8 cellular contexts compared by ENCODE assay signal in the genomic region with DNA sequence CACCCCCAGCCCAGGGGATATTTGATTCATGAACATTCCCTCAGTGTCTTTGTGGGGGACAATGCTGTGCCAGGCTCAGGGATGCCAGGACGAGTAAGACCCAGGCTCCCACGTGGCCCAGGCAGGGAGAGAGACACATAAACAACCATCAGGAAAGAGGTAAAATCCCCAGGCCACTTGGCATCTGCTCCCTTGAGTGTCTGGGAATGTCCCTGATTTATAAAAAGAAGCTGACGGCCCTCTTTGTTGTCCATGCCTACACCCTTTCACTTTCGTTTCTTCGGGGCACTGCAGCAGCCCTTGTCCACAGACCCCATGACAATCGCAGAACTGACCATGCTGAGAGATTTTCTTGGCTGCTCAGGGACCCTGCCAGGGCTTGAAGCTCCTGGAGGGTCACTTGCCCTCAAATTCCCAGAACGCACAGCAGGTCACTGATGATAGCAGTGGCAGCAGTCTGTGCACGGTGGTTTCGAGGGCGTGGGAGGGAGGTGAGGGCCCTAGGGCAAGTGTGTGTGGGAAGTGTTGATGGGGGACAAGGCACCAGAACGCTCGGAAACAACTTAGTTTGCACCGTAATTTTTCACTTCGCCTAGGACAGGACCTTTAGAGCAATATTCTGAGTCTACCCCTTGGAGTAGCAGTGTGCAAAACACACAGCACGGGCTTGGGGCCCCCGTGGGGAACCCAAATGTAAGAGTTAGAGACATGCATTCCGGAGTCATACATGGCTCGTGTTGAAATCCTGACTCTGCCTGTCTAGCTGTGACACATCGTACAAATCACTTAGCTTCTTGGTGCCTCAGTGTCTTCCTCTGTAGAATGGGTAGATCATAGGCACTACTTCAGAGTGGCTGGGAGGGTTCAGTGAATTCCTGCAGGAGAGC. TPM values are rescaled to one million over a fixed set of nuclear protein-coding genes. Genes with fewer than 3 reads are reported as not detected.
DNase-seq lines count a peak whose midpoint lies in the region; ATAC-seq, FAIRE-seq and TF ChIP-seq lines count a peak whose summit lies in the region.

No MANE protein-coding gene starts in this region.

- peak; percentile 35 for ATAC-seq in CD4-positive, alpha-beta T cell (ENCODE audit: poor library complexity)
- peak; percentile 27 for ATAC-seq in GM19468 (IDR thresholded peaks at IDR 0.05; ENCODE audit: extremely low read depth, unreplicated experiment)
- peak; percentile 51 for ATAC-seq in IMR-90 (ENCODE audit: low read depth)
- no peak for ATAC-seq in HepG2
- ATAC-seq in stimulated activated naive B cell treated with anti-CD40 and anti-IgM and Interleukin-4, amounts not matched to agents 10 μg/mL and 1 μg/mL and 100 μg/mL, for 72 hours (replicated peaks), result peak; percentile 64 to 68

- no peak overlapping the region for H2BK20ac ChIP-seq in IMR-90 (ENCODE audit: low read depth, low read length)

- H3K9me3 ChIP-seq in CD4-positive, alpha-beta T cell (ENCODE audit: control insufficient read depth, low read length), result no peaks in the 10 kb centered on the region
- H3K9me3 ChIP-seq in IMR-90 (ENCODE audit: control insufficient read depth, insufficient read depth, low read length) (no peaks in the 10 kb centered on the region), astrocyte (ENCODE audit: insufficient read depth, low read depth, low read length) (no peaks in the 10 kb centered on the region), HepG2 (ENCODE audit: low read length) (no peaks in the 10 kb centered on the region)

- H3K4me2 ChIP-seq in IMR-90 (ENCODE audit: low read depth, low read length), result peak overlapping the region; percentile 66
- H3K4me2 ChIP-seq in astrocyte (ENCODE audit: low read length), result peak overlapping the region; percentile 82
- peak overlapping the region; percentile 54 for H3K4me2 ChIP-seq in HepG2 (ENCODE audit: low read depth, low read length)

- H3K4me1 ChIP-seq in IMR-90 (ENCODE audit: control insufficient read depth, insufficient read depth, low read length) (no peaks in the 10 kb centered on the region), astrocyte (ENCODE audit: insufficient read depth, low read length) (no peaks in the 10 kb centered on the region), HepG2 (ENCODE audit: insufficient read depth, low read length) (peaks cover 63% of the 10 kb centered on the region)

- H3K4me3 ChIP-seq in IMR-90 (ENCODE audit: insufficient read depth, low read depth, low read length) (peak overlapping the region; percentile 29), astrocyte (ENCODE audit: insufficient read depth, low read depth, low read length) (peak overlapping the region; percentile 32), HepG2 (replicated peaks in 1 of 3; ENCODE audit: insufficient read depth in 1 of 3, low read depth in 2 of 3, low read length in 3 of 3) (peak overlapping the region; percentile 0 to 37 (median 13); a peak in 3 of 6 replicates)

- TF ChIP-seq POLR2A in IMR-90 (IDR thresholded peaks at IDR 0.05; ENCODE audit: low read depth, low read length) (no peak), HepG2 (IDR thresholded peaks at IDR 0.05; ENCODE audit: insufficient read depth in 1 of 2, low read depth in 2 of 2, low read length in 2 of 2) (no peak)

- H2AFZ ChIP-seq in IMR-90 (replicated peaks; ENCODE audit: low read length, poor library complexity), result peak overlapping the region; percentile 94
- H2AFZ ChIP-seq in astrocyte (ENCODE audit: low read depth, low read length), result peak overlapping the region; percentile 86
- H2AFZ ChIP-seq in HepG2 (ENCODE audit: low read length), result peak overlapping the region; percentile 87

- no peak overlapping the region for H2BK5ac ChIP-seq in IMR-90 (ENCODE audit: low read depth, low read length, poor library complexity, severe bottlenecking)

- no peaks in the 10 kb centered on the region for H3K79me1 ChIP-seq in IMR-90 (ENCODE audit: low read depth in 1 of 2, low read length in 2 of 2)

- dilution Hi-C loops in IMR-90 (cut with HindIII; ENCODE audit: low sequenced_read_pairs, unreplicated experiment), result no loop called here

- H3K27ac Mint-ChIP-seq in CD4-positive, alpha-beta T cell, result peak overlapping the region; percentile 87
- H3K27ac Mint-ChIP-seq in astrocyte (ENCODE audit: unreplicated experiment), result no peak overlapping the region
- H3K27ac Mint-ChIP-seq in stimulated activated naive B cell treated with anti-CD40 and anti-IgM and Interleukin-4, amounts not matched to agents 10 μg/mL and 1 μg/mL and 100 μg/mL, for 72 hours, result peak overlapping the region; percentile 93

- peak overlapping the region; percentile 63; the same call in 1 of the 2 replicates for H3K14ac ChIP-seq in IMR-90 (replicated peaks; ENCODE audit: low read depth, low read length)

- H4K20me1 ChIP-seq in IMR-90 (ENCODE audit: insufficient read depth, low read length), result no peaks in the 10 kb centered on the region
- H4K20me1 ChIP-seq in astrocyte (ENCODE audit: insufficient read depth, low read length), result no peaks in the 10 kb centered on the region
- H4K20me1 ChIP-seq in HepG2 (ENCODE audit: insufficient read depth, low read length), result no peaks in the 10 kb centered on the region

- in situ Hi-C loops in IMR-90 (cut with MboI; ENCODE audit: low sequenced_read_pairs) (no loop called here), HepG2 (cut with HindIII; ENCODE audit: extremely low pct_ligation_motif_present, low pct_unique_long_range_greater_than_20kb) (no loop called here)

- no peak for DNase-seq in CD4-positive, alpha-beta T cell
- DNase-seq in IMR-90, result peak; percentile 46
- peak; percentile 34 for DNase-seq in astrocyte (ENCODE audit: low read depth)
- no peak for DNase-seq in HepG2 (ENCODE audit: low spot score)
- peak; percentile 67 for DNase-seq in stimulated activated naive B cell treated with anti-CD40 and anti-IgM and Interleukin-4, amounts not matched to agents 10 μg/mL and 1 μg/mL and 100 μg/mL, for 72 hours
- no peak for DNase-seq in GF-D8 (lab: John Stamatoyannopoulos, UW)
- DNase-seq in NCI-H2029 (lab: John Stamatoyannopoulos, UW), result no peak

- H3K4me1 Mint-ChIP-seq in CD4-positive, alpha-beta T cell (ENCODE audit: low read depth), result peaks cover 64% of the 10 kb centered on the region
- H3K4me1 Mint-ChIP-seq in astrocyte (ENCODE audit: low read depth, unreplicated experiment), result peaks cover 9% of the 10 kb centered on the region
- H3K4me1 Mint-ChIP-seq in stimulated activated naive B cell treated with anti-CD40 and anti-IgM and Interleukin-4, amounts not matched to agents 10 μg/mL and 1 μg/mL and 100 μg/mL, for 72 hours, result peaks cover 62 to 92% of the 10 kb centered on the region in 2 donors

- no peaks in the 10 kb centered on the region for H3K27me3 ChIP-seq in CD4-positive, alpha-beta T cell (ENCODE audit: control insufficient read depth, insufficient read depth, low read length)
- H3K27me3 ChIP-seq in IMR-90 (ENCODE audit: control insufficient read depth, insufficient read depth, low read length) (peaks cover 10% of the 10 kb centered on the region), astrocyte (ENCODE audit: insufficient read depth, low read length) (peaks cover 5% of the 10 kb centered on the region), HepG2 (ENCODE audit: control insufficient read depth in 1 of 2, insufficient read depth in 2 of 2, low read length in 2 of 2) (peaks cover under 1 to 15% of the 10 kb centered on the region in 2 experiments; a peak in 4 of 5 replicates)

- POLR2A ChIA-PET in CD4-positive, alpha-beta T cell (lab: Charles Lee), result interaction anchor here (0.6 to 4.1 kb wide), 10 partner anchors 10 to 512 kb away, joined by 3 to 23 read pairs (median 6); a partner anchor contains a TSS
- POLR2A ChIA-PET in IMR-90 (lab: Charles Lee; ENCODE audit: unreplicated experiment) (no interaction called here), HepG2 (lab: Yijun Ruan, JAX) (interaction anchor here (1.1 to 1.5 kb wide), 2 partner anchors 41 to 43 kb away, joined by 4 read pairs; a partner anchor contains a TSS)

- H3K27ac ChIP-seq in CD4-positive, alpha-beta T cell (ENCODE audit: low read depth, low read length), result peak overlapping the region; percentile 8
- no peak overlapping the region for H3K27ac ChIP-seq in IMR-90 (ENCODE audit: insufficient read depth, low read length)
- H3K27ac ChIP-seq in astrocyte (ENCODE audit: low read depth, low read length), result no peak overlapping the region
- no peak overlapping the region for H3K27ac ChIP-seq in HepG2 (ENCODE audit: extremely low read length, insufficient read depth, low read length)

- peak overlapping the region; percentile 86 for H3K4me3 Mint-ChIP-seq in CD4-positive, alpha-beta T cell
- H3K4me3 Mint-ChIP-seq in astrocyte (ENCODE audit: unreplicated experiment), result no peak overlapping the region
- H3K4me3 Mint-ChIP-seq in stimulated activated naive B cell treated with anti-CD40 and anti-IgM and Interleukin-4, amounts not matched to agents 10 μg/mL and 1 μg/mL and 100 μg/mL, for 72 hours, result peak overlapping the region; percentile 85 to 88

- H3K36me3 Mint-ChIP-seq in CD4-positive, alpha-beta T cell (ENCODE audit: low read depth), result peaks cover 4% of the 10 kb centered on the region
- no peaks in the 10 kb centered on the region for H3K36me3 Mint-ChIP-seq in astrocyte (ENCODE audit: low read depth, unreplicated experiment)
- H3K36me3 Mint-ChIP-seq in stimulated activated naive B cell treated with anti-CD40 and anti-IgM and Interleukin-4, amounts not matched to agents 10 μg/mL and 1 μg/mL and 100 μg/mL, for 72 hours, result peaks cover 10 to 18% of the 10 kb centered on the region in 2 donors

- no peak for TF ChIP-seq RAD21 in IMR-90 (IDR thresholded peaks at IDR 0.05; ENCODE audit: low read length)
- TF ChIP-seq RAD21 in HepG2 (CRISPR knock-in tag; IDR thresholded peaks at IDR 0.05), result no peak

- no peak overlapping the region for H2AK5ac ChIP-seq in IMR-90 (ENCODE audit: low read depth, low read length)

- no peak overlapping the region for H3K23ac ChIP-seq in IMR-90 (ENCODE audit: low read depth, low read length)

- H3K79me2 ChIP-seq in astrocyte (ENCODE audit: insufficient read depth, low read length) (no peaks in the 10 kb centered on the region), HepG2 (ENCODE audit: insufficient read depth, low read length) (no peaks in the 10 kb centered on the region)

- no peak for TF ChIP-seq CTCF in CD4-positive, alpha-beta T cell (IDR thresholded peaks at IDR 0.05)
- TF ChIP-seq CTCF in IMR-90 (conservative IDR thresholded peaks at IDR 0.05; ENCODE audit: low read depth, low read length), result no peak
- TF ChIP-seq CTCF in astrocyte (IDR thresholded peaks at IDR 0.05; ENCODE audit: insufficient read depth, low read depth, low read length), result no peak
- TF ChIP-seq CTCF in HepG2 (CRISPR knock-in tag; IDR thresholded peaks at IDR 0.05), result no peak

- BruUV-seq in IMR-90 (replicated peaks; lab: Mats Ljungman, UMichigan), result no TSS peak
- no TSS peak for BruUV-seq in HepG2 (replicated peaks; lab: Mats Ljungman, UMichigan)

- H4K8ac ChIP-seq in IMR-90 (ENCODE audit: low read depth in 2 of 2, low read length in 2 of 2), result peak overlapping the region; percentile 53 to 69; a peak in 3 of 4 replicates

- H4K5ac ChIP-seq in IMR-90 (ENCODE audit: low read depth, low read length), result peak overlapping the region; percentile 53; the same call in 1 of the 2 replicates

- WGBS in IMR-90 (ENCODE audit: extremely low coverage in 2 of 2, insufficient read length in 1 of 2), 2 experiments, result 43% methylated on average over 4 of the region's 19 CpGs; no CpG with 5 or more reads in 1 of the 2 experiments
- 64% methylated on average over 19 of the region's 19 CpGs for WGBS in HepG2 (ENCODE audit: low lambda C conversion rate)

- H3K18ac ChIP-seq in IMR-90 (ENCODE audit: low read depth, low read length), result no peak overlapping the region; the same call in 1 of the 2 replicates

- H2BK120ac ChIP-seq in IMR-90 (ENCODE audit: low read depth, low read length), result peak overlapping the region; percentile 70

- H3K9ac ChIP-seq in IMR-90 (ENCODE audit: low read depth, low read length) (no peak overlapping the region), astrocyte (ENCODE audit: low read length) (peak overlapping the region; percentile 52), HepG2 (ENCODE audit: insufficient read depth, low read depth, low read length) (peak overlapping the region; percentile 41; the same call in 1 of the 2 replicates)

- no peaks in the 10 kb centered on the region for H3K9me3 Mint-ChIP-seq in CD4-positive, alpha-beta T cell
- peaks cover 4% of the 10 kb centered on the region for H3K9me3 Mint-ChIP-seq in astrocyte (ENCODE audit: unreplicated experiment)
- no peaks in the 10 kb centered on the region for H3K9me3 Mint-ChIP-seq in stimulated activated naive B cell treated with anti-CD40 and anti-IgM and Interleukin-4, amounts not matched to agents 10 μg/mL and 1 μg/mL and 100 μg/mL, for 72 hours

- TF ChIP-seq EP300 in HepG2 (IDR thresholded peaks at IDR 0.05; ENCODE audit: low read depth in 2 of 2, low read length in 2 of 2) (no peak), HepG2 (CRISPR knock-in tag; IDR thresholded peaks at IDR 0.05; ENCODE audit: borderline replicate concordance) (no peak)

- CTCF ChIA-PET in CD4-positive, alpha-beta T cell (lab: Charles Lee), result interaction anchor here (1.2 to 3.6 kb wide), 3 partner anchors 11 to 33 kb away, joined by 4 to 9 read pairs (median 6); no protein-coding TSS in a partner anchor
- CTCF ChIA-PET in IMR-90 (lab: Yijun Ruan, JAX), result interaction anchor here (1.4 kb wide), 1 partner anchor 33 kb away, joined by 3 read pairs; no protein-coding TSS in a partner anchor
- CTCF ChIA-PET in HepG2 (lab: Yijun Ruan, JAX; ENCODE audit: low intra/inter-chr PET ratio, low total read pairs), result no interaction called here

- peak overlapping the region; percentile 38 for H2AK9ac ChIP-seq in IMR-90 (replicated peaks; ENCODE audit: low read depth, low read length, poor library complexity)

- no peaks in the 10 kb centered on the region for H3K27me3 Mint-ChIP-seq in CD4-positive, alpha-beta T cell
- H3K27me3 Mint-ChIP-seq in astrocyte (ENCODE audit: low read depth, unreplicated experiment), result peaks cover 25% of the 10 kb centered on the region
- H3K27me3 Mint-ChIP-seq in stimulated activated naive B cell treated with anti-CD40 and anti-IgM and Interleukin-4, amounts not matched to agents 10 μg/mL and 1 μg/mL and 100 μg/mL, for 72 hours, result peaks cover 0 to 8% of the 10 kb centered on the region in 2 donors

- H4K91ac ChIP-seq in IMR-90 (ENCODE audit: insufficient read depth, low read depth, low read length), result no peak overlapping the region

- H3K4ac ChIP-seq in IMR-90 (ENCODE audit: low read depth, low read length), result 0 out of 2 replicates have a peak overlapping the region, but pooled peaks have one; percentile 43

- H3K36me3 ChIP-seq in IMR-90 (ENCODE audit: control insufficient read depth, insufficient read depth, low read length) (no peaks in the 10 kb centered on the region), astrocyte (ENCODE audit: insufficient read depth, low read length) (no peaks in the 10 kb centered on the region), HepG2 (replicated peaks in 1 of 2; ENCODE audit: control insufficient read depth in 1 of 2, insufficient read depth in 2 of 2, low read length in 2 of 2) (no peaks in the 10 kb centered on the region)

- FAIRE-seq in astrocyte (lab: Jason Lieb, UNC) (no peak), HepG2 (lab: Jason Lieb, UNC) (no peak)

- intact Hi-C loops in CD4-positive, alpha-beta T cell (cut with DNase I, micrococcal nuclease), result loop anchor here in 1 of 2 experiments (2.0 kb wide), 1 partner anchor 13 kb away; no protein-coding TSS in a partner anchor
- intact Hi-C loops in IMR-90 (cut with micrococcal nuclease) (no loop called here), HepG2 (cut with micrococcal nuclease; ENCODE audit: unreplicated experiment) (no loop called here)

- H3K56ac ChIP-seq in IMR-90 (ENCODE audit: extremely low read depth, insufficient read depth, low read length), result no peak overlapping the region

- no peaks in the 10 kb centered on the region for H3K9me1 ChIP-seq in IMR-90 (ENCODE audit: insufficient read depth, low read length)

- H2BK15ac ChIP-seq in IMR-90 (ENCODE audit: low read depth, low read length), result no peak overlapping the region

RNA-seq across cellular contexts. Expression of a gene that starts 4.7 kb away (rescaled TPM):
- total RNA-seq in CD4-positive, alpha-beta T cell, result 1 to 10 TPM; 4.5 to 5.3 TPM
- total RNA-seq in IMR-90 (2012; rRNA removed), result not detected in 2 replicates
- not detected in 2 replicates for polyA plus RNA-seq in IMR-90 (2012; rRNA removed)
- polyA plus RNA-seq in IMR-90 (2012; cell fraction: cytosol; rRNA removed), result not detected in 2 replicates
- polyA plus RNA-seq in IMR-90 (2012; cell fraction: nucleus; rRNA removed; ENCODE audit: low replicate concordance), result 0.01 TPM in 1 of 2 replicates, not detected in the other
- total RNA-seq in astrocyte, result not detected in 2 replicates
- 0.27 and 0.29 TPM in 2 replicates for total RNA-seq in HepG2 (2016; rRNA removed; fragmentation: Illumina TruSeq; extraction: Trizol)
- total RNA-seq in HepG2 (2016; cell fraction: cytosol; rRNA removed; fragmentation: Illumina TruSeq; extraction: Trizol; ENCODE audit: low read depth), result 0.18 and 0.20 TPM in 2 replicates
- total RNA-seq in HepG2 (2016; cell fraction: insoluble cytoplasmic fraction; rRNA removed; fragmentation: Illumina TruSeq; extraction: Trizol), result 0.09 and 0.12 TPM in 2 replicates
- 0.21 TPM in 1 of 2 replicates, not detected in the other for total RNA-seq in HepG2 (2016; cell fraction: membrane; rRNA removed; fragmentation: Illumina TruSeq; extraction: Trizol)
- 0.22 and 0.38 TPM in 2 replicates for total RNA-seq in HepG2 (2016; cell fraction: nucleus; rRNA removed; fragmentation: Illumina TruSeq; extraction: Trizol)
- 0.76 and 0.81 TPM in 2 replicates for polyA plus RNA-seq in HepG2 (2011; rRNA removed)
- polyA plus RNA-seq in HepG2 (2011; cell fraction: cytosol; rRNA removed), result 0.36 and 0.68 TPM in 2 replicates
- polyA plus RNA-seq in HepG2 (2011; cell fraction: nucleus; rRNA removed), result 1.9 and 2.3 TPM in 2 replicates
- polyA plus RNA-seq in HepG2 (2012), result 0.19 and 0.29 TPM in 2 replicates
- polyA plus RNA-seq in HepG2 (2016; cell fraction: cytosol; fragmentation: Illumina TruSeq; extraction: Trizol; ENCODE audit: low read depth), result 0.02 and 0.03 TPM in 2 replicates
- not detected in 2 replicates for polyA plus RNA-seq in HepG2 (2016; cell fraction: insoluble cytoplasmic fraction; fragmentation: Illumina TruSeq; extraction: Trizol; ENCODE audit: low read depth)
- polyA plus RNA-seq in HepG2 (2016; cell fraction: membrane; fragmentation: Illumina TruSeq; extraction: Trizol; ENCODE audit: low read depth), result not detected in 2 replicates
- polyA plus RNA-seq in HepG2 (2016; cell fraction: nucleus; fragmentation: Illumina TruSeq; extraction: Trizol; ENCODE audit: insufficient read depth, low read depth), result 0.17 and 0.37 TPM in 2 replicates
- polyA minus RNA-seq in HepG2 (2011; rRNA and poly(A)+ RNA removed; ENCODE audit: low replicate concordance), result 4.8 TPM in 1 of 2 replicates, not detected in the other
- 0.49 and 1.1 TPM in 2 replicates for polyA minus RNA-seq in HepG2 (2011; cell fraction: cytosol; rRNA and poly(A)+ RNA removed)
- polyA minus RNA-seq in HepG2 (2011; cell fraction: nucleus; rRNA and poly(A)+ RNA removed), result 2.1 and 2.3 TPM in 2 replicates

RNA-seq across cellular contexts. Expression of a gene that starts 17.0 kb away (rescaled TPM):
- total RNA-seq in CD4-positive, alpha-beta T cell, result 10 to 100 TPM; 26.6 TPM
- total RNA-seq in IMR-90 (2012; rRNA removed), result not detected in 2 replicates
- not detected in 2 replicates for polyA plus RNA-seq in IMR-90 (2012; rRNA removed)
- polyA plus RNA-seq in IMR-90 (2012; cell fraction: cytosol; rRNA removed), result not detected in 2 replicates
- polyA plus RNA-seq in IMR-90 (2012; cell fraction: nucleus; rRNA removed; ENCODE audit: low replicate concordance), result not detected in 2 replicates
- not detected in 2 replicates for total RNA-seq in astrocyte
- not detected in 2 replicates for total RNA-seq in HepG2 (2016; rRNA removed; fragmentation: Illumina TruSeq; extraction: Trizol)
- not detected in 2 replicates for total RNA-seq in HepG2 (2016; cell fraction: cytosol; rRNA removed; fragmentation: Illumina TruSeq; extraction: Trizol; ENCODE audit: low read depth)
- total RNA-seq in HepG2 (2016; cell fraction: insoluble cytoplasmic fraction; rRNA removed; fragmentation: Illumina TruSeq; extraction: Trizol), result not detected in 2 replicates
- not detected in 2 replicates for total RNA-seq in HepG2 (2016; cell fraction: membrane; rRNA removed; fragmentation: Illumina TruSeq; extraction: Trizol)
- not detected in 2 replicates for total RNA-seq in HepG2 (2016; cell fraction: nucleus; rRNA removed; fragmentation: Illumina TruSeq; extraction: Trizol)
- not detected in 2 replicates for polyA plus RNA-seq in HepG2 (2011; rRNA removed)
- not detected in 2 replicates for polyA plus RNA-seq in HepG2 (2011; cell fraction: cytosol; rRNA removed)
- not detected in 2 replicates for polyA plus RNA-seq in HepG2 (2011; cell fraction: nucleus; rRNA removed)
- 0.04 TPM in 1 of 2 replicates, not detected in the other for polyA plus RNA-seq in HepG2 (2012)
- not detected in 2 replicates for polyA plus RNA-seq in HepG2 (2016; cell fraction: cytosol; fragmentation: Illumina TruSeq; extraction: Trizol; ENCODE audit: low read depth)
- polyA plus RNA-seq in HepG2 (2016; cell fraction: insoluble cytoplasmic fraction; fragmentation: Illumina TruSeq; extraction: Trizol; ENCODE audit: low read depth), result not detected in 2 replicates
- not detected in 2 replicates for polyA plus RNA-seq in HepG2 (2016; cell fraction: membrane; fragmentation: Illumina TruSeq; extraction: Trizol; ENCODE audit: low read depth)
- polyA plus RNA-seq in HepG2 (2016; cell fraction: nucleus; fragmentation: Illumina TruSeq; extraction: Trizol; ENCODE audit: insufficient read depth, low read depth), result not detected in 2 replicates
- not detected in 2 replicates for polyA minus RNA-seq in HepG2 (2011; rRNA and poly(A)+ RNA removed; ENCODE audit: low replicate concordance)
- not detected in 2 replicates for polyA minus RNA-seq in HepG2 (2011; cell fraction: cytosol; rRNA and poly(A)+ RNA removed)
- polyA minus RNA-seq in HepG2 (2011; cell fraction: nucleus; rRNA and poly(A)+ RNA removed), result not detected in 2 replicates

RNA-seq across cellular contexts. Expression of a gene that starts 43.8 kb away (rescaled TPM):
- 100 to 1,000 TPM; 360 to 373 TPM for total RNA-seq in CD4-positive, alpha-beta T cell
- total RNA-seq in IMR-90 (2012; rRNA removed) (37.3 and 50.8 TPM in 2 replicates), astrocyte (34.2 and 36.1 TPM in 2 replicates), HepG2 (2016; rRNA removed; fragmentation: Illumina TruSeq; extraction: Trizol) (11.4 and 16.0 TPM in 2 replicates)
- polyA plus RNA-seq in IMR-90 (2012; rRNA removed) (12.9 and 16.2 TPM in 2 replicates), HepG2 (2011; rRNA removed) (6.0 and 6.1 TPM in 2 replicates)
- 3.3 and 6.1 TPM in 2 replicates for polyA plus RNA-seq in IMR-90 (2012; cell fraction: cytosol; rRNA removed)
- 2.9 and 16.3 TPM in 2 replicates for polyA plus RNA-seq in IMR-90 (2012; cell fraction: nucleus; rRNA removed; ENCODE audit: low replicate concordance)
- 2.6 and 3.0 TPM in 2 replicates for total RNA-seq in HepG2 (2016; cell fraction: cytosol; rRNA removed; fragmentation: Illumina TruSeq; extraction: Trizol; ENCODE audit: low read depth)
- 14.3 and 16.1 TPM in 2 replicates for total RNA-seq in HepG2 (2016; cell fraction: insoluble cytoplasmic fraction; rRNA removed; fragmentation: Illumina TruSeq; extraction: Trizol)
- 10.5 and 11.2 TPM in 2 replicates for total RNA-seq in HepG2 (2016; cell fraction: membrane; rRNA removed; fragmentation: Illumina TruSeq; extraction: Trizol)
- 12.3 and 12.6 TPM in 2 replicates for total RNA-seq in HepG2 (2016; cell fraction: nucleus; rRNA removed; fragmentation: Illumina TruSeq; extraction: Trizol)
- 3.1 and 4.8 TPM in 2 replicates for polyA plus RNA-seq in HepG2 (2011; cell fraction: cytosol; rRNA removed)
- polyA plus RNA-seq in HepG2 (2011; cell fraction: nucleus; rRNA removed), result 5.0 and 7.6 TPM in 2 replicates
- 6.2 and 8.4 TPM in 2 replicates for polyA plus RNA-seq in HepG2 (2012)
- polyA plus RNA-seq in HepG2 (2016; cell fraction: cytosol; fragmentation: Illumina TruSeq; extraction: Trizol; ENCODE audit: low read depth), result 1.7 and 1.8 TPM in 2 replicates
- polyA plus RNA-seq in HepG2 (2016; cell fraction: insoluble cytoplasmic fraction; fragmentation: Illumina TruSeq; extraction: Trizol; ENCODE audit: low read depth), result 9.7 and 10.4 TPM in 2 replicates
- 4.9 and 6.5 TPM in 2 replicates for polyA plus RNA-seq in HepG2 (2016; cell fraction: membrane; fragmentation: Illumina TruSeq; extraction: Trizol; ENCODE audit: low read depth)
- polyA plus RNA-seq in HepG2 (2016; cell fraction: nucleus; fragmentation: Illumina TruSeq; extraction: Trizol; ENCODE audit: insufficient read depth, low read depth), result 9.6 and 11.6 TPM in 2 replicates
- polyA minus RNA-seq in HepG2 (2011; rRNA and poly(A)+ RNA removed; ENCODE audit: low replicate concordance), result 5.0 and 11.2 TPM in 2 replicates
- polyA minus RNA-seq in HepG2 (2011; cell fraction: cytosol; rRNA and poly(A)+ RNA removed), result 5.4 and 7.9 TPM in 2 replicates
- polyA minus RNA-seq in HepG2 (2011; cell fraction: nucleus; rRNA and poly(A)+ RNA removed), result 39.4 and 52.8 TPM in 2 replicates

Comparison
In these comparisons a context has a peak if more than half of its experiments do, and no peak if none do; other contexts are left out.
1. DNase-seq: peak in IMR-90 (single experiment), astrocyte (single experiment) and stimulated activated naive B cell treated with anti-CD40 and anti-IgM and Interleukin-4, amounts not matched to agents 10 μg/mL and 1 μg/mL and 100 μg/mL, for 72 hours (single experiment); none in CD4-positive, alpha-beta T cell (0 of 10), HepG2 (single experiment), GF-D8 (single experiment) and NCI-H2029 (single experiment).
2. RNA of a gene that starts 17.0 kb away (total RNA-seq): 26.6 TPM in CD4-positive, alpha-beta T cell; not detected in IMR-90, not detected in astrocyte and not detected in HepG2; every median in the first group is over 10 times any median in the second.
3. Peak in every context shown above with its lines, with median percentiles within 50 percentile points of each other: H2AFZ ChIP-seq, H3K4me2 ChIP-seq and H3K4me3 ChIP-seq.